22 cellular contexts compared by ENCODE assay signal in the genomic region with DNA sequence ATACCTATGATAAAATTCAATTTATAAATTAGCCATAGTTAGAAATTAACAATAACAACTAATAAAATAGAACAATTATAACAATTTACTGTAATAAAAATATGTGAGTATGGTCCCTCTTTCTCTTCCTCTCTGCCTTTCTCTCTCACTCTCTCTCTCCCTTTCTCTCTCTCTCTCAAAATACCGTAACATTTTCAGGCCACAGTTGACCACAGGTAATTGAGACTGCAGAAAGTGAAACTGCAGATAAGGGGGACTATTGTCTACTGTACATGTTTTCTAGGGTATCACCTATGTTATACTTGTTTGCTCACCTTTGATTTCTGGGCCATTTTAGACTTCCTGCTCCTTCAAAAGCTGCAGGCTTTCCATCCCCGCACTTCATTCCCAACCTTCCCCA. TPM values are rescaled to one million over a fixed set of nuclear protein-coding genes. Genes with fewer than 3 reads are reported as not detected.
DNase-seq lines count a peak whose midpoint lies in the region; ATAC-seq and TF ChIP-seq lines count a peak whose summit lies in the region.
"Had no signal": no experiment of that assay in that cellular context is flagged by ENCODE, and none has a peak within 500 bp of the region (broad histone marks: within the 10 kb centered on the region; RNA-seq: fewer than 3 reads in every experiment).

No MANE protein-coding gene starts in this region.

- H3K4me1 Mint-ChIP-seq in activated CD8-positive, alpha-beta memory T cell treated with anti-CD3 and anti-CD28 coated beads, Interleukin-2, amount 10 ng/mL, durations not matched to agents 7 days and 5 days = peaks cover 52% of the 10 kb centered on the region

- peaks cover 11% of the 10 kb centered on the region for H3K4me1 ChIP-seq in body of pancreas

- H3K9me3 ChIP-seq in body of pancreas = no peaks in the 10 kb centered on the region
- H3K9me3 ChIP-seq: mucosa of descending colon, upper lobe of left lung had no signal

- H3K27ac Mint-ChIP-seq in activated CD8-positive, alpha-beta memory T cell treated with anti-CD3 and anti-CD28 coated beads, Interleukin-2, amount 10 ng/mL, durations not matched to agents 7 days and 5 days = peak overlapping the region; percentile 85
- H3K27ac Mint-ChIP-seq: activated T-helper 2 cell treated with anti-CD3 and anti-CD28 coated beads, Interferon-gamma antibody, Interleukin-2, Interleukin-4, amounts not matched to agents 10 μg/mL and 5 μg/mL and 100 μg/mL, durations not matched to agents 14 hours and 24 hours and 36 hours had no signal

- no peak overlapping the region for H3K27ac ChIP-seq in body of pancreas
- H3K27ac ChIP-seq: upper lobe of left lung had no signal

- no peaks in the 10 kb centered on the region for H3K36me3 ChIP-seq in body of pancreas (replicated peaks in 1 of 2; ENCODE audit: insufficient read depth in 1 of 2, low read depth in 2 of 2)
- H3K36me3 ChIP-seq: upper lobe of left lung had no signal

- 86 to 91% methylated on average over 2 of the region's 2 CpGs for WGBS in body of pancreas, 2 donors

- CTCF ChIA-PET in activated CD8-positive, alpha-beta memory T cell treated with anti-CD3 and anti-CD28 coated beads, Interleukin-2, amount 10 ng/mL, durations not matched to agents 7 days and 5 days (lab: Charles Lee) = interaction anchor here (1.0 to 1.6 kb wide), 3 partner anchors 11 to 17 kb away, joined by 3 to 4 read pairs (median 3); no protein-coding TSS in a partner anchor

- H3K27me3 ChIP-seq in body of pancreas = peaks cover 0 to 4% of the 10 kb centered on the region in 2 donors
- H3K27me3 ChIP-seq: upper lobe of left lung had no signal

- no peaks in the 10 kb centered on the region for H3K27me3 Mint-ChIP-seq in activated CD8-positive, alpha-beta memory T cell treated with anti-CD3 and anti-CD28 coated beads, Interleukin-2, amount 10 ng/mL, durations not matched to agents 7 days and 5 days
- H3K27me3 Mint-ChIP-seq: CD4-positive, alpha-beta memory T cell had no signal

- peak overlapping the region; percentile 12 for H3K4me3 Mint-ChIP-seq in activated CD8-positive, alpha-beta memory T cell treated with anti-CD3 and anti-CD28 coated beads, Interleukin-2, amount 10 ng/mL, durations not matched to agents 7 days and 5 days
- H3K4me3 Mint-ChIP-seq: CD4-positive, alpha-beta memory T cell had no signal

- H3K9me3 Mint-ChIP-seq in activated CD8-positive, alpha-beta memory T cell treated with anti-CD3 and anti-CD28 coated beads, Interleukin-2, amount 10 ng/mL, durations not matched to agents 7 days and 5 days (ENCODE audit: low read depth) = peaks cover 2% of the 10 kb centered on the region

- DNase-seq in activated CD8-positive, alpha-beta memory T cell treated with anti-CD3 and anti-CD28 coated beads, Interleukin-2, amount 10 ng/mL, durations not matched to agents 7 days and 5 days = no peak
- no peak for DNase-seq in activated CD8-positive, alpha-beta memory T cell treated with anti-CD3 and anti-CD28 coated beads, Interleukin-2, amount 50 U/mL, for 48 hours
- DNase-seq in cerebellar nuclear complex (lab: John Stamatoyannopoulos, UW) = no peak
- DNase-seq in DMS153 (lab: John Stamatoyannopoulos, UW) = no peak
- no peak for DNase-seq in NCI-H1417 treated with DMSO at 0.1 percent for 48 hours (lab: John Stamatoyannopoulos, UW)
- no peak for DNase-seq in body of pancreas
- DNase-seq: activated CD4-positive, alpha-beta T cell treated with anti-CD3 and anti-CD28 coated beads, Interleukin-2, amount 50 U/mL, for 4 hours; CD4-positive, alpha-beta memory T cell; dermis blood vessel endothelial cell; GOT3; hypothalamus; left cardiac atrium; mucosa of descending colon; SHP77; stimulated activated CD4-positive, alpha-beta T cell treated with anti-CD3 and anti-CD28 coated beads, Interleukin-4, amount 100 ng/mL, for 4 hours; T1000; upper lobe of left lung had no signal

- no peak overlapping the region for H3K4me3 ChIP-seq in body of pancreas
- H3K4me3 ChIP-seq: mucosa of descending colon, upper lobe of left lung had no signal

- ATAC-seq in activated CD8-positive, alpha-beta memory T cell treated with anti-CD3 and anti-CD28 coated beads, Interleukin-2, amount 10 ng/mL, durations not matched to agents 7 days and 5 days = peak; percentile 32
- peak; percentile 74 for ATAC-seq in GM21723 (IDR thresholded peaks at IDR 0.05; ENCODE audit: unreplicated experiment)
- ATAC-seq in HG03196 (IDR thresholded peaks at IDR 0.05; ENCODE audit: unreplicated experiment) = peak; percentile 59
- no peak for ATAC-seq in body of pancreas
- ATAC-seq: left cardiac atrium, mucosa of descending colon had no signal

- intact Hi-C loops in body of pancreas (cut with DNase I) = no loop called here

- TF ChIP-seq CTCF in body of pancreas (IDR thresholded peaks at IDR 0.05) = no peak

- peaks cover 25% of the 10 kb centered on the region for H3K36me3 Mint-ChIP-seq in activated CD8-positive, alpha-beta memory T cell treated with anti-CD3 and anti-CD28 coated beads, Interleukin-2, amount 10 ng/mL, durations not matched to agents 7 days and 5 days
- H3K36me3 Mint-ChIP-seq: CD4-positive, alpha-beta memory T cell had no signal

- TF ChIP-seq POLR2A in body of pancreas (IDR thresholded peaks at IDR 0.05) = no peak

RNA-seq across cellular contexts. Expression of a gene that starts 46.8 kb away (rescaled TPM):
- total RNA-seq in activated CD8-positive, alpha-beta memory T cell treated with anti-CD3 and anti-CD28 coated beads, Interleukin-2, amount 10 ng/mL, durations not matched to agents 7 days and 5 days = 1 to 10 TPM; 1.2 to 1.7 TPM
- 1 to 10 TPM in 1 of 2 donors, not detected in 1; 2.3 TPM for total RNA-seq in body of pancreas
- total RNA-seq: astrocyte, dermis blood vessel endothelial cell, osteoblast had no signal
